ENCODE assay signal across 19 cellular contexts in the genomic region with DNA sequence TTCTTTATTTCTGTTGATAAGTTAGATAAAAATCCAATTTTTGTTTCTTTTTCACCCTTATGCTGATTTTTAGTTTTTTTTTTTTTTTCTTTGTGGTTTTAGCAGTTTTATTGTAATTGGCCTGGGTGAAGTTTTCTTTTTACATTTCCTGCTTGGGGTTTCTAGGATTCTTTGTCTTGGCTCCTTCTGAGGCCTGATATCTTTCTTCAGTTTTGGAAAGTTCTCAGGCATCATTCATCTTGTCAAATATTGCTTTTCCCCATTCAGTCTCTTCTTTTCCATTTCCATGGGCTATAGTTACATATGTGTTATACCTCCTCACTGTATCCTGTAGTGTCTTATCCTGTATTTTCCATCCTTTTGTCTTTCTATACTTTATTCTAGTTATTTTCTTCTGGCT. TPM values are rescaled to one million over a fixed set of nuclear protein-coding genes. Genes with fewer than 3 reads are reported as not detected.
"Had no signal": no experiment of that assay in that cellular context is flagged by ENCODE, and none has a peak within 500 bp of the region (broad histone marks: within the 10 kb centered on the region; RNA-seq: fewer than 3 reads in every experiment).

No MANE protein-coding gene starts in this region.

- H3K4me1 ChIP-seq: gastrocnemius medialis, parathyroid adenoma, psoas muscle, sigmoid colon, stomach, transverse colon had no signal

- H3K27me3 ChIP-seq: gastrocnemius medialis, heart right ventricle, sigmoid colon, stomach, transverse colon had no signal

- H3K36me3 ChIP-seq: gastrocnemius medialis, heart right ventricle, sigmoid colon, stomach, thoracic aorta, transverse colon had no signal

- H3K9me3 ChIP-seq: gastrocnemius medialis, heart right ventricle, psoas muscle, sigmoid colon, stomach, thoracic aorta, transverse colon had no signal

- H3K27ac ChIP-seq: gastrocnemius medialis, heart right ventricle, parathyroid adenoma, psoas muscle, sigmoid colon, skin epidermis, stomach, thoracic aorta, transverse colon had no signal

- H3K4me3 ChIP-seq: gastrocnemius medialis, heart right ventricle, psoas muscle, sigmoid colon, skin epidermis, stomach, thoracic aorta, transverse colon had no signal

- ATAC-seq: effector memory CD8-positive, alpha-beta T cell; gastrocnemius medialis; heart right ventricle; left lobe of liver; natural killer cell treated with Interleukin-12 subunit alpha and Interleukin-12 subunit beta and Interleukin-15 and Interleukin-18, amount 100 ng/mL, for 72 hours; psoas muscle had no signal

- DNase-seq: effector memory CD8-positive, alpha-beta T cell; gastrocnemius medialis; heart right ventricle; hypothalamus; kidney glomerular epithelial cell; psoas muscle; retina; sigmoid colon; stimulated activated CD4-positive, alpha-beta T cell treated with anti-CD3 and anti-CD28 coated beads, Interleukin-2, amount 100 ng/mL, for 24 hours; stimulated activated naive CD4-positive, alpha-beta T cell; stomach; substantia nigra; transverse colon had no signal

RNA-seq across cellular contexts. Expression of a gene that starts 28.5 kb away (rescaled TPM):
- total RNA-seq: myocyte had no signal
